40 cellular contexts compared by ENCODE assay signal in genomic region chr12:98954506-98954905, GRCh38.
"Had no signal": no experiment of that assay in that cellular context is flagged by ENCODE, and none has a peak within 500 bp of the region (broad histone marks: within the 10 kb centered on the region; RNA-seq: fewer than 3 reads in every experiment).

No MANE protein-coding gene starts in this region.

- DNase-seq: activated effector memory CD4-positive, alpha-beta T cell treated with anti-CD3 and anti-CD28 coated beads, Interleukin-2, amount 50 U/mL, for 16 hours; activated effector memory CD4-positive, alpha-beta T cell treated with Interleukin-2 at 50 U/mL for 16 hours; activated gamma-delta T cell; activated gamma-delta T cell treated with Interleukin-2 at 50 U/mL for 16 hours; activated naive CD4-positive, alpha-beta T cell; activated naive CD4-positive, alpha-beta T cell treated with anti-CD3 and anti-CD28 coated beads for 36 hours; activated naive CD4-positive, alpha-beta T cell treated with anti-CD3 and anti-CD28 coated beads, Interleukin-2, amount 10 ng/mL, durations not matched to agents 7 days and 5 days; activated naive CD4-positive, alpha-beta T cell treated with anti-CD3 and anti-CD28 coated beads, Interleukin-2, amount 50 U/mL, for 16 hours; activated naive CD4-positive, alpha-beta T cell treated with Interleukin-2 at 50 U/mL for 16 hours; activated naive CD8-positive, alpha-beta T cell treated with anti-CD3 and anti-CD28 coated beads for 36 hours; activated naive CD8-positive, alpha-beta T cell treated with anti-CD3 and anti-CD28 coated beads, Interleukin-2, amount 10 ng/mL, durations not matched to agents 7 days and 5 days; activated naive CD8-positive, alpha-beta T cell treated with anti-CD3 and anti-CD28 coated beads, Interleukin-2, amount 50 U/mL, for 24 hours; activated T-cell treated with anti-CD3 and anti-CD28 coated beads, Interleukin-2, amount 50 U/mL, for 24 hours; activated T-cell treated with anti-CD3 and anti-CD28 coated beads, Interleukin-2, amount 50 U/mL, for 4 hours; activated T-cell treated with anti-CD3 and anti-CD28 coated beads, Interleukin-2, amount 50 U/mL, for 48 hours; activated T-cell treated with anti-CD3 and anti-CD28 coated beads, Interleukin-2, amount 50 U/mL, for 72 hours; adrenal gland; amniotic stem cell; amygdala; anterior cingulate cortex; aorta; body of pancreas; brain microvascular endothelial cell; caudate nucleus; central memory CD4-positive, alpha-beta T cell; cerebellar nuclear complex had no signal

- H3K4me3 ChIP-seq: adrenal gland, ascending aorta, body of pancreas, breast epithelium, cardiac muscle cell had no signal

- H3K4me1 ChIP-seq: adrenal gland, ascending aorta, body of pancreas, breast epithelium had no signal

- H3K9me3 ChIP-seq: adrenal gland, ascending aorta, body of pancreas, breast epithelium had no signal

- H3K36me3 ChIP-seq: adrenal gland, ascending aorta, brain microvascular endothelial cell, breast epithelium, cardiac muscle cell had no signal

- H3K4me3 Mint-ChIP-seq: activated naive CD4-positive, alpha-beta T cell treated with anti-CD3 and anti-CD28 coated beads for 36 hours; activated naive CD4-positive, alpha-beta T cell treated with anti-CD3 and anti-CD28 coated beads, Interleukin-2, amount 10 ng/mL, durations not matched to agents 7 days and 5 days; activated naive CD4-positive, alpha-beta T cell treated with anti-CD3 and anti-CD28 coated beads, Interleukin-2, amount 50 U/mL, for 24 hours; activated naive CD8-positive, alpha-beta T cell; activated naive CD8-positive, alpha-beta T cell treated with anti-CD3 and anti-CD28 coated beads for 36 hours; activated naive CD8-positive, alpha-beta T cell treated with anti-CD3 and anti-CD28 coated beads, Interleukin-2, amount 10 ng/mL, durations not matched to agents 7 days and 5 days; activated naive CD8-positive, alpha-beta T cell treated with anti-CD3 and anti-CD28 coated beads, Interleukin-2, amount 50 U/mL, for 24 hours; activated T-cell treated with anti-CD3 and anti-CD28 coated beads, Interleukin-2, amount 50 U/mL, for 24 hours; activated T-cell treated with anti-CD3 and anti-CD28 coated beads, Interleukin-2, amount 50 U/mL, for 4 hours; activated T-cell treated with anti-CD3 and anti-CD28 coated beads, Interleukin-2, amount 50 U/mL, for 72 hours; activated T-helper 1 cell treated with anti-CD3 and anti-CD28 coated beads, Interleukin-12 subunit alpha, Interleukin-12 subunit beta, Interleukin-2, Interleukin-4 antibody, amounts not matched to agents 30 ng/mL and 10 ng/mL and 1 ng/mL, durations not matched to agents 14 hours and 24 hours and 36 hours; activated T-helper 17 cell treated with anti-CD3 and anti-CD28 coated beads, Interleukin-2, amount 50 U/mL, for 72 hours; brain; central memory CD8-positive, alpha-beta T cell had no signal

- H3K4me1 Mint-ChIP-seq: activated naive CD4-positive, alpha-beta T cell treated with anti-CD3 and anti-CD28 coated beads, Interleukin-2, amount 10 ng/mL, durations not matched to agents 7 days and 5 days; activated naive CD4-positive, alpha-beta T cell treated with anti-CD3 and anti-CD28 coated beads, Interleukin-2, amount 50 U/mL, for 24 hours; activated naive CD8-positive, alpha-beta T cell treated with anti-CD3 and anti-CD28 coated beads for 36 hours; activated naive CD8-positive, alpha-beta T cell treated with anti-CD3 and anti-CD28 coated beads, Interleukin-2, amount 10 ng/mL, durations not matched to agents 7 days and 5 days; activated naive CD8-positive, alpha-beta T cell treated with anti-CD3 and anti-CD28 coated beads, Interleukin-2, amount 50 U/mL, for 24 hours; activated T-helper 17 cell treated with anti-CD3 and anti-CD28 coated beads, Interleukin-2, amount 50 U/mL, for 72 hours; central memory CD8-positive, alpha-beta T cell had no signal

- H3K27me3 ChIP-seq: adrenal gland, ascending aorta, body of pancreas, brain microvascular endothelial cell, breast epithelium, cardiac muscle cell had no signal

- H3K27ac Mint-ChIP-seq: activated naive CD4-positive, alpha-beta T cell treated with anti-CD3 and anti-CD28 coated beads for 36 hours; activated naive CD4-positive, alpha-beta T cell treated with anti-CD3 and anti-CD28 coated beads, Interleukin-2, amount 10 ng/mL, durations not matched to agents 7 days and 5 days; activated naive CD4-positive, alpha-beta T cell treated with anti-CD3 and anti-CD28 coated beads, Interleukin-2, amount 50 U/mL, for 24 hours; activated naive CD4-positive, alpha-beta T cell treated with anti-CD3 and anti-CD28 coated beads, Interleukin-2, amount 50 U/mL, for 72 hours; activated naive CD8-positive, alpha-beta T cell; activated naive CD8-positive, alpha-beta T cell treated with anti-CD3 and anti-CD28 coated beads for 36 hours; activated naive CD8-positive, alpha-beta T cell treated with anti-CD3 and anti-CD28 coated beads, Interleukin-2, amount 10 ng/mL, durations not matched to agents 7 days and 5 days; activated naive CD8-positive, alpha-beta T cell treated with anti-CD3 and anti-CD28 coated beads, Interleukin-2, amount 50 U/mL, for 24 hours; activated T-cell treated with anti-CD3 and anti-CD28 coated beads, Interleukin-2, amount 50 U/mL, for 24 hours; activated T-cell treated with anti-CD3 and anti-CD28 coated beads, Interleukin-2, amount 50 U/mL, for 72 hours; activated T-helper 1 cell treated with anti-CD3 and anti-CD28 coated beads, Interleukin-12 subunit alpha, Interleukin-12 subunit beta, Interleukin-2, Interleukin-4 antibody, amounts not matched to agents 30 ng/mL and 10 ng/mL and 1 ng/mL, durations not matched to agents 14 hours and 24 hours and 36 hours; activated T-helper 17 cell treated with anti-CD3 and anti-CD28 coated beads, Interleukin-2, amount 50 U/mL, for 72 hours; activated T-helper 2 cell treated with anti-CD3 and anti-CD28 coated beads, Interferon-gamma antibody, Interleukin-2, Interleukin-4, amounts not matched to agents 10 μg/mL and 5 μg/mL and 100 μg/mL, durations not matched to agents 14 hours and 24 hours and 36 hours had no signal

- H3K27ac ChIP-seq: adrenal gland, ascending aorta, body of pancreas, brain microvascular endothelial cell, breast epithelium, cardiac muscle cell had no signal

- H3K27me3 Mint-ChIP-seq: activated naive CD4-positive, alpha-beta T cell treated with anti-CD3 and anti-CD28 coated beads, Interleukin-2, amount 10 ng/mL, durations not matched to agents 7 days and 5 days; activated naive CD8-positive, alpha-beta T cell treated with anti-CD3 and anti-CD28 coated beads for 36 hours; brain had no signal

- H3K36me3 Mint-ChIP-seq: activated naive CD4-positive, alpha-beta T cell treated with anti-CD3 and anti-CD28 coated beads, Interleukin-2, amount 10 ng/mL, durations not matched to agents 7 days and 5 days; activated naive CD4-positive, alpha-beta T cell treated with anti-CD3 and anti-CD28 coated beads, Interleukin-2, amount 50 U/mL, for 72 hours; activated naive CD8-positive, alpha-beta T cell; activated naive CD8-positive, alpha-beta T cell treated with anti-CD3 and anti-CD28 coated beads for 36 hours; activated naive CD8-positive, alpha-beta T cell treated with anti-CD3 and anti-CD28 coated beads, Interleukin-2, amount 10 ng/mL, durations not matched to agents 7 days and 5 days had no signal

- H3K9me3 Mint-ChIP-seq: activated naive CD4-positive, alpha-beta T cell treated with anti-CD3 and anti-CD28 coated beads for 36 hours; activated naive CD4-positive, alpha-beta T cell treated with anti-CD3 and anti-CD28 coated beads, Interleukin-2, amount 10 ng/mL, durations not matched to agents 7 days and 5 days; activated naive CD8-positive, alpha-beta T cell treated with anti-CD3 and anti-CD28 coated beads for 36 hours; activated naive CD8-positive, alpha-beta T cell treated with anti-CD3 and anti-CD28 coated beads, Interleukin-2, amount 10 ng/mL, durations not matched to agents 7 days and 5 days; activated naive CD8-positive, alpha-beta T cell treated with anti-CD3 and anti-CD28 coated beads, Interleukin-2, amount 50 U/mL, for 24 hours; activated T-cell treated with anti-CD3 and anti-CD28 coated beads, Interleukin-2, amount 50 U/mL, for 24 hours; activated T-cell treated with anti-CD3 and anti-CD28 coated beads, Interleukin-2, amount 50 U/mL, for 4 hours; activated T-cell treated with anti-CD3 and anti-CD28 coated beads, Interleukin-2, amount 50 U/mL, for 72 hours; activated T-helper 1 cell treated with anti-CD3 and anti-CD28 coated beads, Interleukin-12 subunit alpha, Interleukin-12 subunit beta, Interleukin-2, Interleukin-4 antibody, amounts not matched to agents 30 ng/mL and 10 ng/mL and 1 ng/mL, durations not matched to agents 14 hours and 24 hours and 36 hours; activated T-helper 2 cell treated with anti-CD3 and anti-CD28 coated beads, Interferon-gamma antibody, Interleukin-2, Interleukin-4, amounts not matched to agents 10 μg/mL and 5 μg/mL and 100 μg/mL, durations not matched to agents 14 hours and 24 hours and 36 hours; central memory CD8-positive, alpha-beta T cell had no signal

- ATAC-seq: activated naive CD4-positive, alpha-beta T cell treated with anti-CD3 and anti-CD28 coated beads, Interleukin-2, amount 50 U/mL, for 72 hours; activated naive CD8-positive, alpha-beta T cell treated with anti-CD3 and anti-CD28 coated beads, Interleukin-2, amount 50 U/mL, for 24 hours; activated T-cell treated with anti-CD3 and anti-CD28 coated beads, Interleukin-2, amount 50 U/mL, for 4 hours; activated T-cell treated with anti-CD3 and anti-CD28 coated beads, Interleukin-2, amount 50 U/mL, for 72 hours; activated T-helper 17 cell treated with anti-CD3 and anti-CD28 coated beads, Interleukin-2, amount 50 U/mL, for 72 hours had no signal

- FAIRE-seq: astrocyte, bronchial epithelial cell, colon had no signal
